ENCODE assay signal across 8 cellular contexts in the genomic region with DNA sequence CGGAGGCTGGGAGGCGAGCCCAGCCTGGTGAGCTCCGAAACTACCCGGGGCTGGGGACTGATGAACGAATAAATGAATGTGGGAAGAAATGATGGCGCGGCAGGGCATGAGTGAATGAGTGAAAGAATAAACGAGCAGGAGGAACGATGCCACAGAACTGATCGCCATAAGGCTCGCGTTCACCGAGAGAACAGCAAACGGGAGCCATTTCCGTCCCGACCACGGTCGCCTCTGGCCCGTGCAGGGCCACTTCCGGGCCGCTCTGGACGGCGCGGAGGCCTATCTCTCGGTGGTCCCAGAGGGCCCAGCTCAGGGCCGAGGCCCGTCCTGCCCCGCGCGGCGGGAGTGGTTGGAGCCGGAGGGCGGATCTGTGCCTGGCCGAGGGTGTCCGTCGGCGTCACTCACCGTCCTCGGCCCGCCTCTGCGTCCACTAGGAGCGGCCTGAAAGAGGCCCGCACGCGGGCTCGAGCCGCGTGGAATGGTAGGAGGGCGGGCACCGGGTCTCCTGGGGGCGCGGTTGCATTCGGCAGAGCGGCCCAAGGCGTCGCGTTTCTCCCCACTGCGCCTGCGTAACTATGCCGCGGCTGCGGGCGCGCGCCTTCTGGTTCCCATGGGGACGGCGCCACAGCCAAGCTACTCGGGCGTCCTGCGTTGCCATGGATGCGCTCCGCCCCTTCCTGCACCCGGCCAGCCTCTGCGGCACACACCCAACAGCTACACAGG. TPM values are rescaled to one million over a fixed set of nuclear protein-coding genes. Genes with fewer than 3 reads are reported as not detected.
DNase-seq lines count a peak whose midpoint lies in the region; ATAC-seq, FAIRE-seq and TF ChIP-seq lines count a peak whose summit lies in the region.

A gene (minus strand): TSS at position 480 of the 723 bp plus-strand sequence. CDS start 5,116 bp downstream, outside the sequence.

- peak within 1 kb of the TSS; percentile 65 to 92 (median 81) for H3K4me3 ChIP-seq in keratinocyte (ENCODE audit: control insufficient read depth in 2 of 3, extremely low read depth in 1 of 3, insufficient read depth in 2 of 3, low read depth in 1 of 3, low read length in 3 of 3)

- peaks cover 15% of the 10 kb centered on the region for H3K4me1 Mint-ChIP-seq in central memory CD8-positive, alpha-beta T cell

- no peaks in the 10 kb centered on the region for H3K9me3 ChIP-seq in keratinocyte (ENCODE audit: control insufficient read depth, low read depth, low read length)

- H2AFZ ChIP-seq in keratinocyte (ENCODE audit: control insufficient read depth, low read length) = peak within 1 kb of the TSS; percentile 98

- dilution Hi-C loops in keratinocyte (cut with MboI; ENCODE audit: extremely low pct_ligation_motif_present, low sequenced_read_pairs) = no loop called here

- ATAC-seq in GM19025 (IDR thresholded peaks at IDR 0.05; ENCODE audit: low read depth, unreplicated experiment) (peak; percentile 84), HG03280 (IDR thresholded peaks at IDR 0.05; ENCODE audit: unreplicated experiment) (peak; percentile 88)
- peak; percentile 90 for ATAC-seq in central memory CD8-positive, alpha-beta T cell (replicated peaks; ENCODE audit: extremely low read depth, poor library complexity, severe bottlenecking)

- DNase-seq in AG09319 (ENCODE audit: extremely low read depth, low read depth) (peak; percentile 92), NCI-H345 (lab: John Stamatoyannopoulos, UW) (peak; percentile 96), keratinocyte (ENCODE audit: low read depth, low spot score) (peak; percentile 85)
- DNase-seq in activated CD4-positive, CD25-positive, alpha-beta regulatory T cell (lab: John Stamatoyannopoulos, UW) = peak; percentile 89 to 95 (median 94)
- peak; percentile 91 to 95 for DNase-seq in central memory CD8-positive, alpha-beta T cell (ENCODE audit: low spot score in 2 of 2)
- DNase-seq in stimulated activated CD4-positive, alpha-beta T cell treated with anti-CD3 and anti-CD28 coated beads, Interleukin-12 subunit alpha, Interleukin-12 subunit beta, amount 100 ng/mL, for 48 hours (ENCODE audit: low read depth in 2 of 3, low spot score in 1 of 3) = peak; percentile 94 to 96 (median 95)

- TF ChIP-seq CTCF in AG09319 (IDR thresholded peaks at IDR 0.05; ENCODE audit: low read depth, low read length) (no peak), keratinocyte (optimal IDR thresholded peaks at IDR 0.05 in 1 of 3, IDR thresholded peaks at IDR 0.05 in 1 of 3, conservative IDR thresholded peaks at IDR 0.05 in 1 of 3; ENCODE audit: extremely low read depth in 1 of 3, insufficient read depth in 2 of 3, low read length in 3 of 3) (peak in 1 of 3 experiments; percentile 3)

- peak within 1 kb of the TSS; percentile 84 for H3K4me3 Mint-ChIP-seq in central memory CD8-positive, alpha-beta T cell

- H3K27ac Mint-ChIP-seq in central memory CD8-positive, alpha-beta T cell (ENCODE audit: low read depth) = peak within 1 kb of the TSS; percentile 90

- H3K9me3 Mint-ChIP-seq in central memory CD8-positive, alpha-beta T cell = no peaks in the 10 kb centered on the region

- H3K36me3 Mint-ChIP-seq in central memory CD8-positive, alpha-beta T cell (ENCODE audit: insufficient read depth) = peaks cover 18% of the 10 kb centered on the region

- H3K27ac ChIP-seq in keratinocyte (ENCODE audit: control insufficient read depth, insufficient read depth, low read length) = peak within 1 kb of the TSS; percentile 95

- no peaks in the 10 kb centered on the region for H3K9me1 ChIP-seq in keratinocyte (ENCODE audit: control insufficient read depth, extremely low read depth, insufficient read depth, low read length)

- FAIRE-seq in keratinocyte (lab: Jason Lieb, UNC) = peak; percentile 82

- no peaks in the 10 kb centered on the region for H4K20me1 ChIP-seq in keratinocyte (ENCODE audit: control insufficient read depth, extremely low read depth, insufficient read depth, low read length)

- H3K4me2 ChIP-seq in keratinocyte (ENCODE audit: control insufficient read depth, extremely low read depth, insufficient read depth, low read depth, low read length) = peak within 1 kb of the TSS; percentile 90

- H3K79me2 ChIP-seq in keratinocyte (ENCODE audit: control insufficient read depth, insufficient read depth, low read length) = no peaks in the 10 kb centered on the region

- H3K9ac ChIP-seq in keratinocyte (ENCODE audit: control insufficient read depth, extremely low read depth, insufficient read depth, low read length) = peak within 1 kb of the TSS; percentile 92

- H3K27me3 ChIP-seq in keratinocyte (ENCODE audit: control insufficient read depth, extremely low read depth, insufficient read depth, low read length) = no peaks in the 10 kb centered on the region

- H3K36me3 ChIP-seq in keratinocyte (ENCODE audit: control insufficient read depth in 2 of 2, extremely low read depth in 1 of 2, insufficient read depth in 2 of 2, low read length in 2 of 2) = no peaks in the 10 kb centered on the region

- peaks cover 7% of the 10 kb centered on the region for H3K4me1 ChIP-seq in keratinocyte (ENCODE audit: control insufficient read depth, extremely low read depth, insufficient read depth, low read length)

- no peaks in the 10 kb centered on the region for H3K27me3 Mint-ChIP-seq in central memory CD8-positive, alpha-beta T cell

RNA-seq across cellular contexts. Expression of the gene that starts here (rescaled TPM):
- polyA plus RNA-seq in keratinocyte = 0.29 to 0.72 TPM (median 0.32 TPM) in 3 replicates
- polyA plus RNA-seq in keratinocyte (2011; ENCODE audit: low read depth) = not detected
- polyA plus RNA-seq in keratinocyte (2011; cell fraction: cytosol; rRNA removed) = 0.13 and 0.23 TPM in 2 replicates
- polyA plus RNA-seq in keratinocyte (2011; cell fraction: nucleus; rRNA removed) = 0.97 and 1.5 TPM in 2 replicates
- polyA plus RNA-seq in keratinocyte (2012; ENCODE audit: low replicate concordance) = 0.44 and 0.68 TPM in 2 replicates
- polyA minus RNA-seq in keratinocyte = 0.29 to 0.69 TPM (median 0.30 TPM) in 3 replicates
- not detected for polyA minus RNA-seq in keratinocyte (2011; cell fraction: cytosol; rRNA and poly(A)+ RNA removed)
- polyA minus RNA-seq in keratinocyte (2011; cell fraction: nucleus; rRNA and poly(A)+ RNA removed) = 0.84 and 0.93 TPM in 2 replicates

Comparison
In these comparisons a context has a peak if more than half of its experiments do, and no peak if none do; other contexts are left out.
1. Peak in every context shown above with its lines: DNase-seq, ATAC-seq, H3K4me3 ChIP-seq and H3K27ac ChIP-seq.